In the genomic region with DNA sequence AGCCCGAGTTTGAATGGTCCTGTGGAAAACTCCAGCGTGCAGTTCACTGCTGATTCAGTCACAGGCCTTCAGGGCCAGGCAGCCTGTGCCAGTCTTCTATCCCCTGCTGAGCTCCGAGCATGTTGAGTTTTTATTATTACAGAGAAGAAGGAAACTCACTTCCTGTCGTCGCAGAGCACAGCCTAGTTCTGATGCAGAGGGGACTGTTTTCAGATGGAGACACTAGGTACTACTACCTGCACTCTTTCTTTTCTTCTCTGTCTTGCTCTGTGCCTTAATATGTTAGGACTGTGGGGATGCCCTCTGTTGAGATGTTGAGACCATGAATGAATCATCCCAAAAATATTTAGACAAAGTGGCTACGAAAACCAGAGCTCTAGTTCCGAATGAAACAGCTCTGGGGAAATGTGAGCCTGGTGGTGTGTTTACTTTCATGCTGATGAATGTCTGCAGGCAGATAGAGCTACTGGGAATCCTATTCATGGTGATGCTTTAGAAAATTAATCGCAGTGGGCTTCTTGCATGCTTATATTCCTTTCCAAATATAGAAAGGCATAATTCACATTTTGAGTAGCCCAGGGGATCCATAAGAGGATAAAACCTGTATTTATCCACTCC, we compare ENCODE assay signal across 9 cellular contexts. TPM values are rescaled to one million over a fixed set of nuclear protein-coding genes. Genes with fewer than 3 reads are reported as not detected.
A peak's percentile ranks its signal among the peaks of the same experiment; 100 is the strongest.
DNase-seq lines count a peak whose midpoint lies in the region; ATAC-seq lines count a peak whose summit lies in the region.
"Had no signal": no experiment of that assay in that cellular context is flagged by ENCODE, and none has a peak within 500 bp of the region (broad histone marks: within the 10 kb centered on the region; RNA-seq: fewer than 3 reads in every experiment).

No MANE protein-coding gene starts in this region.

- peak overlapping the region; percentile 60 for H2BK15ac ChIP-seq in mesenchymal stem cell (ENCODE audit: low read depth, poor library complexity, severe bottlenecking)

- H2BK120ac ChIP-seq in mesenchymal stem cell (ENCODE audit: low read depth, low read length), result no peak overlapping the region

- H3K9me3 ChIP-seq in mesenchymal stem cell (ENCODE audit: control insufficient read depth, low read length), result no peaks in the 10 kb centered on the region

- H3K18ac ChIP-seq in mesenchymal stem cell (ENCODE audit: low read depth in 1 of 2, low read length in 2 of 2), result peak overlapping the region in 1 of 2 experiments; percentile 82

- H3K4ac ChIP-seq in mesenchymal stem cell (ENCODE audit: low read depth in 1 of 2, low read length in 2 of 2), result no peak overlapping the region

- peaks cover 5 to 24% of the 10 kb centered on the region in 2 experiments for H3K36me3 ChIP-seq in mesenchymal stem cell (ENCODE audit: control insufficient read depth in 1 of 2, insufficient read depth in 2 of 2, low read depth in 1 of 2, low read length in 2 of 2)

- H2BK5ac ChIP-seq in mesenchymal stem cell (ENCODE audit: low read depth, low read length, poor library complexity, severe bottlenecking), result no peak overlapping the region

- peak overlapping the region; percentile 79 for H4K91ac ChIP-seq in mesenchymal stem cell (ENCODE audit: low read length)

- no peak overlapping the region for H3K4me3 ChIP-seq in mesenchymal stem cell (ENCODE audit: insufficient read depth in 1 of 2, low read depth in 1 of 2, low read length in 2 of 2)

- H4K8ac ChIP-seq in mesenchymal stem cell (ENCODE audit: low read length), result peak overlapping the region; percentile 90

- peak overlapping the region; percentile 88 for H3K27ac ChIP-seq in mesenchymal stem cell (ENCODE audit: low read length, poor library complexity, severe bottlenecking)

- no peaks in the 10 kb centered on the region for H3K27me3 ChIP-seq in mesenchymal stem cell (ENCODE audit: control insufficient read depth in 1 of 2, insufficient read depth in 1 of 2, low read length in 2 of 2)

- H2AFZ ChIP-seq in mesenchymal stem cell (ENCODE audit: low read depth, low read length), result no peak overlapping the region

- peak overlapping the region; percentile 2 for H3K9ac ChIP-seq in mesenchymal stem cell (ENCODE audit: low read length)

- no peak overlapping the region for H3K14ac ChIP-seq in mesenchymal stem cell (ENCODE audit: low read length in 2 of 2)

- H3K23ac ChIP-seq in mesenchymal stem cell (ENCODE audit: low read length in 2 of 2), result no peak overlapping the region

- WGBS in mesenchymal stem cell, result under 1% methylated on average over 7 of the region's 8 CpGs

- H3K4me2 ChIP-seq in mesenchymal stem cell (ENCODE audit: low read length, poor library complexity, severe bottlenecking), result peak overlapping the region; percentile 20

- H2AK5ac ChIP-seq in mesenchymal stem cell (ENCODE audit: low read length, severe bottlenecking), result no peak overlapping the region

- H3K79me1 ChIP-seq in mesenchymal stem cell (replicated peaks; ENCODE audit: low read length, poor library complexity, severe bottlenecking), result peaks cover 30% of the 10 kb centered on the region

- H3K4me1 ChIP-seq in mesenchymal stem cell (ENCODE audit: control insufficient read depth, insufficient read depth, low read depth, low read length), result peaks cover 22% of the 10 kb centered on the region

- intact Hi-C loops in Right ventricle myocardium superior (cut with DNase I), result loop anchor here (5.0 kb wide), 1 partner anchor 393 kb away; no protein-coding TSS in a partner anchor

- peak; percentile 38 for DNase-seq in Ammon's horn (ENCODE audit: low spot score)
- DNase-seq in NCI-H1417 (lab: John Stamatoyannopoulos, UW), result peak; percentile 66 to 86 (median 71)
- DNase-seq in astrocyte of the hippocampus (ENCODE audit: low read depth, low spot score), result peak; percentile 80
- DNase-seq in mesenchymal stem cell, result peak; percentile 92
- DNase-seq in DMS114 treated with DMSO at 0.1 percent for 48 hours (lab: John Stamatoyannopoulos, UW; ENCODE audit: unreplicated experiment), result no peak
- no peak for DNase-seq in Right ventricle myocardium superior
- DNase-seq: effector CD4-positive, alpha-beta T cell had no signal

- ATAC-seq in GM21367 (IDR thresholded peaks at IDR 0.05; ENCODE audit: unreplicated experiment) (no peak), GM18868 (IDR thresholded peaks at IDR 0.05; ENCODE audit: unreplicated experiment) (no peak), Right ventricle myocardium superior (ENCODE audit: poor library complexity) (no peak)

- H2BK12ac ChIP-seq in mesenchymal stem cell (ENCODE audit: low read length in 2 of 2), result peak overlapping the region in 1 of 2 experiments; percentile 35

RNA-seq across cellular contexts. Expression of a gene that starts 29.6 kb away (rescaled TPM):
- polyA plus RNA-seq in mesenchymal stem cell (2013, experiment 1 of 2), result 20.4 TPM
- polyA plus RNA-seq in mesenchymal stem cell (2013, experiment 2 of 2), result 20.7 TPM
- 12.9 TPM for total RNA-seq in Right ventricle myocardium superior

RNA-seq across cellular contexts. Expression of a gene that starts 42.2 kb away (rescaled TPM):
- 0.14 TPM for polyA plus RNA-seq in mesenchymal stem cell (2013, experiment 1 of 2)
- 0.21 TPM for polyA plus RNA-seq in mesenchymal stem cell (2013, experiment 2 of 2)
- not detected for total RNA-seq in Right ventricle myocardium superior

RNA-seq across cellular contexts. Expression of a gene that starts 45.5 kb away (rescaled TPM):
- polyA plus RNA-seq in mesenchymal stem cell (2013, experiment 1 of 2), result not detected
- not detected for polyA plus RNA-seq in mesenchymal stem cell (2013, experiment 2 of 2)
- total RNA-seq in Right ventricle myocardium superior, result 754 TPM

Comparison
In these comparisons a context has a peak if more than half of its experiments do, and no peak if none do; other contexts are left out.
1. DNase-seq: peak in Ammon's horn (single experiment), NCI-H1417 (3 of 3), astrocyte of the hippocampus (single experiment) and mesenchymal stem cell (single experiment); none in DMS114 treated with DMSO at 0.1 percent for 48 hours (single experiment) and Right ventricle myocardium superior (single experiment).